ENCODE assay signal across 8 cellular contexts in the genomic region with DNA sequence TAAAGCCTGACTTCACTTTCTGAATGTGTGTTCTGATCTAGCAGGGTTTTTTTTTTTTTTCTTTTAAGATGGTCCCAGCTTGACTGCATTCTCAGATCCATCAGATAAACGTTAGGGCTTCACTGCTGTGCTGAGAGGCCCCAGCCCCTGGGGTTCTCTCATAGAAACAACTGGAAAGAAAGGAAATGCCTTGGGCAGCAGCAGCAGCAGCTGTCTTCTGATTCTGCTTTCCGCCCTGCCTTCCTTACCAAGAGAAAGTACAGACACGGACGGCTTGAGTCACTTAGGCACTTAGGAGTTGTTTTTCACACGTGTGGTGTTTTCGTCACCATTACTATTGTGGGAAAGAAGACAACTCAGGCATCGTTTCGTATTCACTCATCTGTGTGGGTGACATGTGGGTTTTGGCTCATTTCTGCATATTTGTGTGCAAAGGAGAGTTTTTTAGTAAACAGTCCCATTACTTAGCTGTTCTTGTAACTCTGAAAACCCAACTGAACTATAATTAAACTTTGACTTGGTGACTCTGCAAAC.
A peak's percentile ranks its signal among the peaks of the same experiment; 100 is the strongest.
DNase-seq lines count a peak whose midpoint lies in the region; ATAC-seq and TF ChIP-seq lines count a peak whose summit lies in the region.

No MANE protein-coding gene starts in this region.

- H3K27ac ChIP-seq in SJCRH30: peak overlapping the region; percentile 71

- H3K4me1 ChIP-seq in SJCRH30 (peaks cover 45% of the 10 kb centered on the region), HAP-1 (no peaks in the 10 kb centered on the region)

- peak overlapping the region; percentile 97 to 98 (median 98) for H3K27ac Mint-ChIP-seq in immature natural killer cell

- H3K36me3 ChIP-seq in SJCRH30 (no peaks in the 10 kb centered on the region), HAP-1 (replicated peaks) (peaks cover 10% of the 10 kb centered on the region; the same call in 1 of the 2 replicates)

- no peaks in the 10 kb centered on the region for H3K9me3 Mint-ChIP-seq in immature natural killer cell

- ATAC-seq in HG02642 (IDR thresholded peaks at IDR 0.05; ENCODE audit: poor library complexity, unreplicated experiment): peak; percentile 76

- peaks cover 10 to 22% (median 21%) of the 10 kb centered on the region in 3 donors for H3K27me3 Mint-ChIP-seq in immature natural killer cell (ENCODE audit: low read depth in 3 of 3)

- H3K9me3 ChIP-seq in SJCRH30 (replicated peaks) (no peaks in the 10 kb centered on the region), HAP-1 (no peaks in the 10 kb centered on the region)

- peak overlapping the region; percentile 70 to 84 (median 77) for H3K4me3 Mint-ChIP-seq in immature natural killer cell

- in situ Hi-C loops in HAP-1 (cut with MboI; ENCODE audit: low sequenced_read_pairs): no loop called here

- peak; percentile 98 for DNase-seq in GM12865 (ENCODE audit: low read depth)
- DNase-seq in SJCRH30: peak; percentile 90 to 94
- peak; percentile 99 for DNase-seq in amniotic epithelial cell (ENCODE audit: low read depth)
- peak; percentile 88 to 91 (median 89) for DNase-seq in immature natural killer cell
- DNase-seq in stimulated activated CD4-positive, alpha-beta T cell treated with anti-CD3 and anti-CD28 coated beads, Interleukin-15, amount 100 ng/mL, for 1 hour (ENCODE audit: low read depth in 1 of 2, low spot score in 1 of 2): peak; percentile 27 to 28
- no peak for DNase-seq in HAP-1 (ENCODE audit: low spot score in 2 of 2)
- DNase-seq in NCI-H146 (lab: John Stamatoyannopoulos, UW): no peak

- H3K27me3 ChIP-seq in SJCRH30: no peaks in the 10 kb centered on the region
- no peaks in the 10 kb centered on the region for H3K27me3 ChIP-seq in HAP-1 (ENCODE audit: low read depth)

- H3K36me3 Mint-ChIP-seq in immature natural killer cell: peaks cover 20 to 35% (median 33%) of the 10 kb centered on the region in 3 donors

- H3K4me3 ChIP-seq in GM12865 (ENCODE audit: low read depth, low read length): no peak overlapping the region
- no peak overlapping the region for H3K4me3 ChIP-seq in SJCRH30
- no peak overlapping the region for H3K4me3 ChIP-seq in HAP-1

- no peak for TF ChIP-seq CTCF in GM12865 (IDR thresholded peaks at IDR 0.05; ENCODE audit: insufficient read depth, low read depth, low read length, missing control alignments)

- H3K4me1 Mint-ChIP-seq in immature natural killer cell: peaks cover 70 to 74% of the 10 kb centered on the region in 2 donors

Comparison
In these comparisons a context has a peak if more than half of its experiments do, and no peak if none do; other contexts are left out.
1. DNase-seq: peak in GM12865 (single experiment), SJCRH30 (2 of 2), amniotic epithelial cell (single experiment), immature natural killer cell (3 of 3) and stimulated activated CD4-positive, alpha-beta T cell treated with anti-CD3 and anti-CD28 coated beads, Interleukin-15, amount 100 ng/mL, for 1 hour (2 of 2); none in HAP-1 (0 of 2) and NCI-H146 (single experiment).